ENCODE assay signal across 20 cellular contexts in genomic region chr4:2744576-2745270, GRCh38. TPM values are rescaled to one million over a fixed set of nuclear protein-coding genes. Genes with fewer than 3 reads are reported as not detected.
DNase-seq lines count a peak whose midpoint lies in the region; ATAC-seq lines count a peak whose summit lies in the region.
"Had no signal": no experiment of that assay in that cellular context is flagged by ENCODE, and none has a peak within 500 bp of the region (broad histone marks: within the 10 kb centered on the region; RNA-seq: fewer than 3 reads in every experiment).

No MANE protein-coding gene starts in this region.

- no peak overlapping the region for H3K23ac ChIP-seq in trophoblast cell (ENCODE audit: low read length)

- peak overlapping the region; percentile 56 for H4K91ac ChIP-seq in trophoblast cell (ENCODE audit: low read depth, low read length)

- CTCF ChIA-PET in T-cell (lab: Charles Lee) = interaction anchor here in 1 of 2 donors (0.6 kb wide), 2 partner anchors 17 to 304 kb away, joined by 3 to 4 read pairs; no protein-coding TSS in a partner anchor

- H3K36me3 ChIP-seq in trophoblast cell (ENCODE audit: control insufficient read depth in 1 of 2, insufficient read depth in 2 of 2, low read length in 2 of 2) = peaks cover 53 to 55% of the 10 kb centered on the region in 2 experiments
- H3K36me3 ChIP-seq: uterus had no signal

- H3K14ac ChIP-seq in trophoblast cell (ENCODE audit: low read length) = peak overlapping the region; percentile 16

- no CpG with 5 or more reads among the region's 28 CpGs for WGBS in trophoblast cell (ENCODE audit: extremely low coverage, insufficient coverage, insufficient read length)

- no peak overlapping the region for H4K12ac ChIP-seq in trophoblast cell (ENCODE audit: low read depth, low read length)

- no peak overlapping the region for H4K8ac ChIP-seq in trophoblast cell (ENCODE audit: low read depth, low read length)

- H2BK12ac ChIP-seq in trophoblast cell (ENCODE audit: low read length) = peak overlapping the region; percentile 35

- ATAC-seq in T-cell (replicated peaks in 1 of 4) = no peak
- ATAC-seq in HG02678 (IDR thresholded peaks at IDR 0.05; ENCODE audit: unreplicated experiment) = no peak
- no peak for ATAC-seq in HG02642 (IDR thresholded peaks at IDR 0.05; ENCODE audit: poor library complexity, unreplicated experiment)
- ATAC-seq: activated CD8-positive, alpha-beta memory T cell treated with anti-CD3 and anti-CD28 coated beads, Interleukin-2, amount 10 ng/mL, durations not matched to agents 7 days and 5 days; left lobe of liver; right lobe of liver; Right ventricle myocardium inferior had no signal

- H3K4me1 Mint-ChIP-seq in T-helper 2 cell treated with Interferon-gamma antibody and Interleukin-4, amounts not matched to agents 5 μg/mL and 100 μg/mL, for 36 hours (ENCODE audit: low read depth) = peaks cover 36% of the 10 kb centered on the region
- peaks cover 27 to 38% (median 30%) of the 10 kb centered on the region in 3 donors for H3K4me1 Mint-ChIP-seq in T-cell
- H3K4me1 Mint-ChIP-seq in dendritic cell treated with granulocyte-macrophage colony-stimulating factor and Interleukin-4, amounts not matched to agents 40 ng/mL and 50 ng/mL, for 4 days (ENCODE audit: low read depth) = peaks cover 65% of the 10 kb centered on the region

- H3K4me2 ChIP-seq in trophoblast cell (ENCODE audit: low read length) = no peak overlapping the region

- H2AK5ac ChIP-seq in trophoblast cell (ENCODE audit: low read length) = peak overlapping the region; percentile 30

- H3K79me1 ChIP-seq in trophoblast cell (ENCODE audit: low read length) = peaks cover 32% of the 10 kb centered on the region

- H3K27me3 ChIP-seq in trophoblast cell (ENCODE audit: insufficient read depth, low read length) = no peaks in the 10 kb centered on the region
- H3K27me3 ChIP-seq: right lobe of liver, uterus had no signal

- no peak overlapping the region for H3K9ac ChIP-seq in trophoblast cell (ENCODE audit: low read length)

- intact Hi-C loops in dendritic cell treated with granulocyte-macrophage colony-stimulating factor and Interleukin-4, amounts not matched to agents 40 ng/mL and 50 ng/mL, for 4 days (cut with micrococcal nuclease) = no loop called here

- peaks cover 2% of the 10 kb centered on the region for H3K9me3 ChIP-seq in trophoblast cell (ENCODE audit: insufficient read depth, low read depth, low read length)
- H3K9me3 ChIP-seq: right lobe of liver, uterus had no signal

- H3K4ac ChIP-seq in trophoblast cell (ENCODE audit: low read depth, low read length) = peak overlapping the region; percentile 17

- peak overlapping the region; percentile 28 for H2BK120ac ChIP-seq in trophoblast cell (ENCODE audit: insufficient read depth, low read length, poor library complexity)

- no peak overlapping the region for H2AFZ ChIP-seq in trophoblast cell (ENCODE audit: insufficient read depth, low read length, poor library complexity)

- H3K36me3 Mint-ChIP-seq in T-helper 2 cell treated with Interferon-gamma antibody and Interleukin-4, amounts not matched to agents 5 μg/mL and 100 μg/mL, for 36 hours (ENCODE audit: low read depth) = peaks cover 60% of the 10 kb centered on the region
- peaks cover 41% of the 10 kb centered on the region for H3K36me3 Mint-ChIP-seq in T-cell
- peaks cover 82% of the 10 kb centered on the region for H3K36me3 Mint-ChIP-seq in dendritic cell treated with granulocyte-macrophage colony-stimulating factor and Interleukin-4, amounts not matched to agents 40 ng/mL and 50 ng/mL, for 4 days (ENCODE audit: low read depth)

- peak overlapping the region; percentile 42 for H3K18ac ChIP-seq in trophoblast cell (ENCODE audit: low read length)

- no peaks in the 10 kb centered on the region for H3K9me3 Mint-ChIP-seq in T-helper 2 cell treated with Interferon-gamma antibody and Interleukin-4, amounts not matched to agents 5 μg/mL and 100 μg/mL, for 36 hours
- no peaks in the 10 kb centered on the region for H3K9me3 Mint-ChIP-seq in T-cell
- no peaks in the 10 kb centered on the region for H3K9me3 Mint-ChIP-seq in dendritic cell treated with granulocyte-macrophage colony-stimulating factor and Interleukin-4, amounts not matched to agents 40 ng/mL and 50 ng/mL, for 4 days
- H3K9me3 Mint-ChIP-seq: nephron progenitor cell had no signal

- peaks cover 41 to 47% of the 10 kb centered on the region in 2 experiments for H3K4me1 ChIP-seq in trophoblast cell (ENCODE audit: control insufficient read depth in 1 of 2, insufficient read depth in 2 of 2, low read length in 2 of 2)
- H3K4me1 ChIP-seq: right lobe of liver, uterus had no signal

- peaks cover 5% of the 10 kb centered on the region for H3K79me2 ChIP-seq in trophoblast cell (ENCODE audit: control insufficient read depth, insufficient read depth, low read length, poor library complexity)

- no peak overlapping the region for H3K4me3 ChIP-seq in trophoblast cell (ENCODE audit: low read depth, low read length)
- H3K4me3 ChIP-seq: coronary artery, right lobe of liver, uterus had no signal

- no peak overlapping the region for H2BK5ac ChIP-seq in trophoblast cell (ENCODE audit: low read depth, low read length, poor library complexity)

- POLR2A ChIA-PET in T-cell (lab: Charles Lee) = no interaction called here

- H3K27ac Mint-ChIP-seq in T-helper 2 cell treated with Interferon-gamma antibody and Interleukin-4, amounts not matched to agents 5 μg/mL and 100 μg/mL, for 36 hours = peak overlapping the region; percentile 89
- H3K27ac Mint-ChIP-seq in T-cell = peak overlapping the region; percentile 89 to 91
- H3K27ac Mint-ChIP-seq in dendritic cell treated with granulocyte-macrophage colony-stimulating factor and Interleukin-4, amounts not matched to agents 40 ng/mL and 50 ng/mL, for 4 days = peak overlapping the region; percentile 95

- H3K4me3 Mint-ChIP-seq in T-helper 2 cell treated with Interferon-gamma antibody and Interleukin-4, amounts not matched to agents 5 μg/mL and 100 μg/mL, for 36 hours = no peak overlapping the region
- no peak overlapping the region for H3K4me3 Mint-ChIP-seq in T-cell
- H3K4me3 Mint-ChIP-seq in dendritic cell treated with granulocyte-macrophage colony-stimulating factor and Interleukin-4, amounts not matched to agents 40 ng/mL and 50 ng/mL, for 4 days = peak overlapping the region; percentile 44
- H3K4me3 Mint-ChIP-seq: activated CD8-positive, alpha-beta memory T cell treated with anti-CD3 and anti-CD28 coated beads, Interleukin-2, amount 10 ng/mL, durations not matched to agents 7 days and 5 days; nephron progenitor cell had no signal

- H3K27ac ChIP-seq in trophoblast cell (ENCODE audit: low read depth, low read length) = no peak overlapping the region
- H3K27ac ChIP-seq: uterus had no signal

- no peaks in the 10 kb centered on the region for H3K27me3 Mint-ChIP-seq in T-helper 2 cell treated with Interferon-gamma antibody and Interleukin-4, amounts not matched to agents 5 μg/mL and 100 μg/mL, for 36 hours (ENCODE audit: low read depth)
- H3K27me3 Mint-ChIP-seq in T-cell = no peaks in the 10 kb centered on the region
- no peaks in the 10 kb centered on the region for H3K27me3 Mint-ChIP-seq in dendritic cell treated with granulocyte-macrophage colony-stimulating factor and Interleukin-4, amounts not matched to agents 40 ng/mL and 50 ng/mL, for 4 days
- H3K27me3 Mint-ChIP-seq: activated CD8-positive, alpha-beta memory T cell treated with anti-CD3 and anti-CD28 coated beads, Interleukin-2, amount 10 ng/mL, durations not matched to agents 7 days and 5 days had no signal

- no peak for DNase-seq in T-helper 2 cell treated with Interferon-gamma antibody and Interleukin-4, amounts not matched to agents 5 μg/mL and 100 μg/mL, for 36 hours (ENCODE audit: low spot score)
- DNase-seq in T-helper 2 cell = no peak
- DNase-seq in T-cell = no peak
- no peak for DNase-seq in trophoblast cell
- no peak for DNase-seq in activated effector memory CD4-positive, alpha-beta T cell treated with Interleukin-2 at 50 U/mL for 16 hours
- DNase-seq: activated CD8-positive, alpha-beta memory T cell treated with anti-CD3 and anti-CD28 coated beads, Interleukin-2, amount 10 ng/mL, durations not matched to agents 7 days and 5 days; amniotic stem cell; COR-L47; GDM1; hippocampal formation; nephron progenitor cell; stimulated activated CD4-positive, alpha-beta T cell treated with anti-CD3 and anti-CD28 coated beads, Interleukin-4, amount 100 ng/mL, for 1 hour; uterus had no signal

RNA-seq across cellular contexts. Expression of gene TNIP2, which starts 11.4 kb away (rescaled TPM):
- total RNA-seq in T-cell = 10 to 100 TPM; 39.5 to 65.3 (median 59.1) TPM
- 52.2 and 57.7 TPM in 2 replicates for polyA plus RNA-seq in trophoblast cell (2013)

RNA-seq across cellular contexts. Expression of gene SH3BP2, which starts 48.2 kb away (rescaled TPM):
- total RNA-seq in T-cell = 10 to 100 TPM; 44.0 to 68.2 (median 49.7) TPM
- 21.3 and 21.9 TPM in 2 replicates for polyA plus RNA-seq in trophoblast cell (2013)
